ENCODE assay signal across 29 cellular contexts in the genomic region with DNA sequence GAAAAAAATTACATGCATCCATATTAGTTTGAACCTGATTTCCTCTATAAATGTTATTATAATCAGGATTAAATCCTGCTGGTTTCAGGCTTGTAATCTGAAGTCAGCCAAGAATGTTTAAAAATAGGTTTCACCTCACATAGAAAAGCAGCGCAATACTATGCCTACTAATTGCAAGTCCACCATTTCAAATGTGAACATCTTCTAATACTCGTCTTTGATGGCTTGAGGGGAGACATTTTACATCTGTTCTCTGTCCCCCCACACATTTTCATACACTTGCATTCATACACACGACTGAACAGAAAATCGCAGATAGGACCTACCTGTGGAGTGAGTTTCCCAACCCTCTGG. TPM values are rescaled to one million over a fixed set of nuclear protein-coding genes. Genes with fewer than 3 reads are reported as not detected.
"Had no signal": no experiment of that assay in that cellular context is flagged by ENCODE, and none has a peak within 500 bp of the region (broad histone marks: within the 10 kb centered on the region; RNA-seq: fewer than 3 reads in every experiment).

No MANE protein-coding gene starts in this region.

- H3K9me3 ChIP-seq: Peyer's patch had no signal

- H3K9me3 Mint-ChIP-seq: activated CD4-positive, alpha-beta memory T cell treated with anti-CD3 and anti-CD28 coated beads for 36 hours; activated naive CD8-positive, alpha-beta T cell treated with anti-CD3 and anti-CD28 coated beads, Interleukin-2, amount 50 U/mL, for 24 hours had no signal

- H3K4me3 Mint-ChIP-seq: activated CD4-positive, alpha-beta memory T cell treated with anti-CD3 and anti-CD28 coated beads for 36 hours; activated CD4-positive, alpha-beta T cell treated with anti-CD3 and anti-CD28 coated beads for 36 hours; activated naive CD4-positive, alpha-beta T cell treated with anti-CD3 and anti-CD28 coated beads, Interleukin-2, amount 10 ng/mL, durations not matched to agents 7 days and 5 days; activated naive CD8-positive, alpha-beta T cell; activated naive CD8-positive, alpha-beta T cell treated with anti-CD3 and anti-CD28 coated beads, Interleukin-2, amount 50 U/mL, for 24 hours had no signal

- H3K27ac Mint-ChIP-seq: activated CD4-positive, alpha-beta memory T cell treated with anti-CD3 and anti-CD28 coated beads for 36 hours; activated CD4-positive, alpha-beta T cell treated with anti-CD3 and anti-CD28 coated beads for 36 hours; activated naive CD4-positive, alpha-beta T cell treated with anti-CD3 and anti-CD28 coated beads, Interleukin-2, amount 10 ng/mL, durations not matched to agents 7 days and 5 days; activated naive CD8-positive, alpha-beta T cell; activated naive CD8-positive, alpha-beta T cell treated with anti-CD3 and anti-CD28 coated beads, Interleukin-2, amount 50 U/mL, for 24 hours had no signal

- ATAC-seq: activated CD4-positive, alpha-beta T cell treated with anti-CD3 and anti-CD28 coated beads for 36 hours; activated naive CD8-positive, alpha-beta T cell treated with anti-CD3 and anti-CD28 coated beads, Interleukin-2, amount 50 U/mL, for 24 hours; PC-3 had no signal

- H3K4me3 ChIP-seq: Peyer's patch, SK-N-MC had no signal

- DNase-seq: activated CD4-positive, alpha-beta memory T cell treated with anti-CD3 and anti-CD28 coated beads for 36 hours; activated CD4-positive, alpha-beta T cell treated with anti-CD3 and anti-CD28 coated beads for 36 hours; activated CD4-positive, alpha-beta T cell treated with anti-CD3 and anti-CD28 coated beads, Interleukin-2, amount 50 U/mL, for 1 hour; activated CD8-positive, alpha-beta memory T cell treated with anti-CD3 and anti-CD28 coated beads, Interleukin-2, amount 50 U/mL, for 48 hours; activated effector memory CD4-positive, alpha-beta T cell treated with Interleukin-2 at 50 U/mL for 16 hours; activated naive CD4-positive, alpha-beta T cell treated with anti-CD3 and anti-CD28 coated beads, Interleukin-2, amount 10 ng/mL, durations not matched to agents 7 days and 5 days; activated naive CD8-positive, alpha-beta T cell treated with anti-CD3 and anti-CD28 coated beads, Interleukin-2, amount 50 U/mL, for 24 hours; activated T-cell treated with anti-CD3 and anti-CD28 coated beads, Interleukin-2, amount 50 U/mL, for 48 hours; anterior cingulate cortex; brain microvascular endothelial cell; MM.1S; MV-4-11; NCI-H1092; NCI-H1436 treated with DMSO at 0.1 percent for 48 hours; NCI-H1694 treated with DMSO at 0.1 percent for 48 hours; NCI-H2029; NCI-H2171; NCI-H510A; NCI-H526; NK-92 treated with Interleukin-12 subunit alpha and Interleukin-12 subunit beta, amount 100 ng/mL, for 24 hours; PC-3; Peyer's patch; RPMI8226; SIG-M5; T1000 had no signal

- H3K36me3 ChIP-seq: brain microvascular endothelial cell, Peyer's patch had no signal

- H3K9ac ChIP-seq: KMS-11 had no signal

- H3K4me1 ChIP-seq: Peyer's patch had no signal

- H3K4me2 ChIP-seq: KMS-11 had no signal

- H3K36me3 Mint-ChIP-seq: activated CD4-positive, alpha-beta memory T cell treated with anti-CD3 and anti-CD28 coated beads for 36 hours; activated naive CD4-positive, alpha-beta T cell treated with anti-CD3 and anti-CD28 coated beads, Interleukin-2, amount 10 ng/mL, durations not matched to agents 7 days and 5 days; activated naive CD8-positive, alpha-beta T cell had no signal

- H3K27me3 ChIP-seq: brain microvascular endothelial cell, Peyer's patch had no signal

- H3K27ac ChIP-seq: brain microvascular endothelial cell, KMS-11, Peyer's patch, SK-N-MC had no signal

- H3K27me3 Mint-ChIP-seq: activated CD4-positive, alpha-beta memory T cell treated with anti-CD3 and anti-CD28 coated beads for 36 hours; activated CD4-positive, alpha-beta T cell treated with anti-CD3 and anti-CD28 coated beads for 36 hours; activated naive CD4-positive, alpha-beta T cell treated with anti-CD3 and anti-CD28 coated beads, Interleukin-2, amount 10 ng/mL, durations not matched to agents 7 days and 5 days had no signal

- H3K4me1 Mint-ChIP-seq: activated CD4-positive, alpha-beta T cell treated with anti-CD3 and anti-CD28 coated beads for 36 hours; activated naive CD4-positive, alpha-beta T cell treated with anti-CD3 and anti-CD28 coated beads, Interleukin-2, amount 10 ng/mL, durations not matched to agents 7 days and 5 days; activated naive CD8-positive, alpha-beta T cell treated with anti-CD3 and anti-CD28 coated beads, Interleukin-2, amount 50 U/mL, for 24 hours had no signal

RNA-seq across cellular contexts. Expression of a gene that starts 41.8 kb away (rescaled TPM):
- total RNA-seq: activated CD4-positive, alpha-beta memory T cell treated with anti-CD3 and anti-CD28 coated beads for 36 hours; activated CD4-positive, alpha-beta T cell treated with anti-CD3 and anti-CD28 coated beads for 36 hours; T-helper 2 cell treated with Interferon-gamma antibody and Interleukin-4, amounts not matched to agents 100 ng/mL and 5 ng/mL, for 36 hours had no signal
